ENCODE assay signal across 14 cellular contexts in genomic region chr3:106765342-106765741, GRCh38.
A peak's percentile ranks its signal among the peaks of the same experiment; 100 is the strongest.
DNase-seq lines count a peak whose midpoint lies in the region; ATAC-seq and TF ChIP-seq lines count a peak whose summit lies in the region.
"Had no signal": no experiment of that assay in that cellular context is flagged by ENCODE, and none has a peak within 500 bp of the region (broad histone marks: within the 10 kb centered on the region; RNA-seq: fewer than 3 reads in every experiment).

No MANE protein-coding gene starts in this region.

- H3K4me1 ChIP-seq in HCT116 (ENCODE audit: control insufficient read depth in 1 of 2, insufficient read depth in 2 of 2, low read length in 2 of 2), result peaks cover 7 to 32% of the 10 kb centered on the region in 2 experiments; a peak in 3 of 4 replicates
- H3K4me1 ChIP-seq in RWPE2 (ENCODE audit: insufficient read depth, poor library complexity, severe bottlenecking), result peaks cover 14% of the 10 kb centered on the region
- no peaks in the 10 kb centered on the region for H3K4me1 ChIP-seq in smooth muscle cell (ENCODE audit: low read depth)

- H4K20me1 ChIP-seq in HCT116 (ENCODE audit: insufficient read depth) (no peaks in the 10 kb centered on the region), smooth muscle cell (ENCODE audit: low read depth) (no peaks in the 10 kb centered on the region)

- H3F3A ChIP-seq in smooth muscle cell (ENCODE audit: low read depth), result no peaks in the 10 kb centered on the region

- 45% methylated on average over 7 of the region's 7 CpGs for WGBS in smooth muscle cell (ENCODE audit: low lambda C conversion rate)

- H3K9me3 Mint-ChIP-seq in natural killer cell treated with Interleukin-12 subunit alpha and Interleukin-12 subunit beta and Interleukin-15 and Interleukin-18, amount 100 ng/mL, for 72 hours, result no peaks in the 10 kb centered on the region
- H3K9me3 Mint-ChIP-seq: stimulated activated naive B cell treated with anti-CD40 and anti-IgM and Interleukin-4, amounts not matched to agents 10 μg/mL and 1 μg/mL and 100 μg/mL, for 72 hours had no signal

- H3K9me2 ChIP-seq in HCT116 (ENCODE audit: insufficient read depth), result no peaks in the 10 kb centered on the region
- H3K9me2 ChIP-seq: SK-N-SH had no signal

- TF ChIP-seq RAD21 in HCT116 (IDR thresholded peaks at IDR 0.05; ENCODE audit: low read depth), result no peak

- peak overlapping the region in 1 of 2 experiments; percentile 12; a peak in 1 of 4 replicates for H3K4me3 ChIP-seq in HCT116 (replicated peaks in 1 of 2; ENCODE audit: low read depth in 1 of 2, low read length in 2 of 2)
- no peak overlapping the region for H3K4me3 ChIP-seq in RWPE2 (ENCODE audit: severe bottlenecking)
- no peak overlapping the region for H3K4me3 ChIP-seq in fibroblast of the aortic adventitia (ENCODE audit: low read depth, low read length)
- no peak overlapping the region for H3K4me3 ChIP-seq in smooth muscle cell

- H3K36me3 Mint-ChIP-seq in T-helper 17 cell (ENCODE audit: low read depth), result no peaks in the 10 kb centered on the region
- H3K36me3 Mint-ChIP-seq in natural killer cell treated with Interleukin-12 subunit alpha and Interleukin-12 subunit beta and Interleukin-15 and Interleukin-18, amount 100 ng/mL, for 72 hours, result no peaks in the 10 kb centered on the region
- H3K36me3 Mint-ChIP-seq: stimulated activated naive B cell treated with anti-CD40 and anti-IgM and Interleukin-4, amounts not matched to agents 10 μg/mL and 1 μg/mL and 100 μg/mL, for 72 hours had no signal

- CTCF ChIA-PET in HCT116 (lab: Charles Lee), result no interaction called here

- H3K27me3 Mint-ChIP-seq in T-helper 17 cell, result no peaks in the 10 kb centered on the region
- no peaks in the 10 kb centered on the region for H3K27me3 Mint-ChIP-seq in natural killer cell treated with Interleukin-12 subunit alpha and Interleukin-12 subunit beta and Interleukin-15 and Interleukin-18, amount 100 ng/mL, for 72 hours
- H3K27me3 Mint-ChIP-seq: stimulated activated naive B cell treated with anti-CD40 and anti-IgM and Interleukin-4, amounts not matched to agents 10 μg/mL and 1 μg/mL and 100 μg/mL, for 72 hours had no signal

- DNase-seq in HCT116 (ENCODE audit: low read depth, low spot score), result peak; percentile 81
- peak; percentile 84 for DNase-seq in RWPE2 (ENCODE audit: low spot score)
- peak; percentile 97 for DNase-seq in fibroblast of the aortic adventitia (ENCODE audit: low read depth)
- no peak for DNase-seq in smooth muscle cell (lab: John Stamatoyannopoulos, UW; ENCODE audit: unreplicated experiment)
- no peak for DNase-seq in T-helper 17 cell
- DNase-seq in COR-L47 (lab: John Stamatoyannopoulos, UW), result no peak
- no peak for DNase-seq in natural killer cell treated with Interleukin-12 subunit alpha and Interleukin-12 subunit beta and Interleukin-15 and Interleukin-18, amount 100 ng/mL, for 72 hours (ENCODE audit: low spot score)
- DNase-seq: DMS153; left ventricle myocardium superior; NCI-H524 treated with DMSO at 0.1 percent for 48 hours; SK-N-SH; stimulated activated CD4-positive, alpha-beta T cell treated with anti-CD3 and anti-CD28 coated beads, Interleukin-2, amount 100 ng/mL, for 24 hours; stimulated activated naive B cell treated with anti-CD40 and anti-IgM and Interleukin-4, amounts not matched to agents 10 μg/mL and 1 μg/mL and 100 μg/mL, for 72 hours had no signal

- H3K9ac ChIP-seq in HCT116 (ENCODE audit: low read length), result peak overlapping the region; percentile 5; the same call in 1 of the 2 replicates
- no peak overlapping the region for H3K9ac ChIP-seq in smooth muscle cell (ENCODE audit: low read depth)
- H3K9ac ChIP-seq: SK-N-SH had no signal

- H3K79me2 ChIP-seq in HCT116 (ENCODE audit: insufficient read depth, low read length) (no peaks in the 10 kb centered on the region), smooth muscle cell (ENCODE audit: low read depth) (no peaks in the 10 kb centered on the region)

- no peaks in the 10 kb centered on the region for H3K36me3 ChIP-seq in HCT116 (ENCODE audit: control insufficient read depth in 1 of 2, insufficient read depth in 2 of 2, low read length in 2 of 2)
- H3K36me3 ChIP-seq in RWPE2 (ENCODE audit: low read depth), result no peaks in the 10 kb centered on the region
- H3K36me3 ChIP-seq in smooth muscle cell (ENCODE audit: low read depth), result no peaks in the 10 kb centered on the region
- H3K36me3 ChIP-seq: neutrophil had no signal

- RAD21 ChIA-PET in HCT116 (lab: Charles Lee; ENCODE audit: low non-redundant PET in 1 of 2, low total read pairs in 2 of 2, uncharacterized antibody in 2 of 2, unreplicated experiment in 2 of 2), result no interaction called here

- no peak overlapping the region for H3K27ac Mint-ChIP-seq in T-helper 17 cell
- H3K27ac Mint-ChIP-seq in natural killer cell treated with Interleukin-12 subunit alpha and Interleukin-12 subunit beta and Interleukin-15 and Interleukin-18, amount 100 ng/mL, for 72 hours, result no peak overlapping the region
- H3K27ac Mint-ChIP-seq: stimulated activated naive B cell treated with anti-CD40 and anti-IgM and Interleukin-4, amounts not matched to agents 10 μg/mL and 1 μg/mL and 100 μg/mL, for 72 hours had no signal

- H3K4me2 ChIP-seq in HCT116 (ENCODE audit: low read length) (peak overlapping the region; percentile 66), smooth muscle cell (no peak overlapping the region)
- H3K4me2 ChIP-seq: SK-N-SH had no signal

- ATAC-seq in HCT116 (peak; percentile 92), RWPE2 (ENCODE audit: low read depth) (peak; percentile 99), T-helper 17 cell (no peak)
- ATAC-seq in natural killer cell treated with Interleukin-12 subunit alpha and Interleukin-12 subunit beta and Interleukin-15 and Interleukin-18, amount 100 ng/mL, for 72 hours, result no peak
- ATAC-seq: left ventricle myocardium superior; stimulated activated naive B cell treated with anti-CD40 and anti-IgM and Interleukin-4, amounts not matched to agents 10 μg/mL and 1 μg/mL and 100 μg/mL, for 72 hours had no signal

- intact Hi-C loops in HCT116 (cut with micrococcal nuclease), result no loop called here

- no peaks in the 10 kb centered on the region for H3K4me1 Mint-ChIP-seq in T-helper 17 cell
- H3K4me1 Mint-ChIP-seq in natural killer cell treated with Interleukin-12 subunit alpha and Interleukin-12 subunit beta and Interleukin-15 and Interleukin-18, amount 100 ng/mL, for 72 hours (ENCODE audit: low read depth in 2 of 2), result no peaks in the 10 kb centered on the region
- H3K4me1 Mint-ChIP-seq: stimulated activated naive B cell treated with anti-CD40 and anti-IgM and Interleukin-4, amounts not matched to agents 10 μg/mL and 1 μg/mL and 100 μg/mL, for 72 hours had no signal

- POLR2A ChIA-PET in HCT116 (lab: Charles Lee), result no interaction called here

- H3K27me3 ChIP-seq in HCT116 (ENCODE audit: insufficient read depth, low read length), result no peaks in the 10 kb centered on the region
- no peaks in the 10 kb centered on the region for H3K27me3 ChIP-seq in RWPE2 (ENCODE audit: insufficient read depth, poor library complexity, severe bottlenecking)
- H3K27me3 ChIP-seq in smooth muscle cell (ENCODE audit: low read depth), result no peaks in the 10 kb centered on the region
- H3K27me3 ChIP-seq: neutrophil had no signal

- H2AFZ ChIP-seq in HCT116 (ENCODE audit: low read depth, low read length, poor library complexity, severe bottlenecking) (peak overlapping the region; percentile 84), smooth muscle cell (ENCODE audit: low read depth) (no peak overlapping the region)

- no peak overlapping the region for H3K4me3 Mint-ChIP-seq in T-helper 17 cell
- H3K4me3 Mint-ChIP-seq in natural killer cell treated with Interleukin-12 subunit alpha and Interleukin-12 subunit beta and Interleukin-15 and Interleukin-18, amount 100 ng/mL, for 72 hours, result no peak overlapping the region
- H3K4me3 Mint-ChIP-seq: stimulated activated naive B cell treated with anti-CD40 and anti-IgM and Interleukin-4, amounts not matched to agents 10 μg/mL and 1 μg/mL and 100 μg/mL, for 72 hours had no signal

- no peak for TF ChIP-seq CTCF in HCT116 (IDR thresholded peaks at IDR 0.05 in 2 of 3, conservative IDR thresholded peaks at IDR 0.05 in 1 of 3; ENCODE audit: borderline replicate concordance in 1 of 3, insufficient read depth in 1 of 3, low read depth in 2 of 3, low read length in 2 of 3)
- no peak for TF ChIP-seq CTCF in RWPE2 (IDR thresholded peaks at IDR 0.05; ENCODE audit: poor library complexity, severe bottlenecking)
- TF ChIP-seq CTCF in fibroblast of the aortic adventitia (IDR thresholded peaks at IDR 0.05; ENCODE audit: insufficient read depth, low read length), result no peak
- no peak for TF ChIP-seq CTCF in smooth muscle cell (IDR thresholded peaks at IDR 0.05; ENCODE audit: borderline replicate concordance, insufficient read depth, poor library complexity, severe bottlenecking)

- H3K9me3 ChIP-seq in HCT116 (ENCODE audit: control insufficient read depth in 1 of 2, insufficient read depth in 1 of 2, low read depth in 1 of 2, low read length in 2 of 2) (no peaks in the 10 kb centered on the region), RWPE2 (ENCODE audit: severe bottlenecking) (no peaks in the 10 kb centered on the region), smooth muscle cell (replicated peaks; ENCODE audit: low read depth) (no peaks in the 10 kb centered on the region), T-helper 17 cell (ENCODE audit: control insufficient read depth, low read length, poor library complexity, severe bottlenecking) (no peaks in the 10 kb centered on the region)
- H3K9me3 ChIP-seq: neutrophil, SK-N-SH had no signal

- no peak for TF ChIP-seq POLR2A in HCT116 (IDR thresholded peaks at IDR 0.05; ENCODE audit: borderline replicate concordance, extremely low read depth, insufficient read depth, insufficient read length)

- H3K27ac ChIP-seq in HCT116 (ENCODE audit: low read depth, low read length), result no peak overlapping the region
- H3K27ac ChIP-seq in RWPE2 (ENCODE audit: poor library complexity, severe bottlenecking), result peak overlapping the region; percentile 87
- H3K27ac ChIP-seq in smooth muscle cell (ENCODE audit: low read depth), result peak overlapping the region; percentile 25
- H3K27ac ChIP-seq: neutrophil had no signal

- no TSS peak for BruUV-seq in HCT116 (replicated peaks; lab: Mats Ljungman, UMichigan)

TF ChIP-seq in HCT116, 20 proteins besides CTCF, POLR2A, EP300 and RAD21 (continues in another document):
- TF ChIP-seq CEBPB (IDR thresholded peaks at IDR 0.05; ENCODE audit: low read depth) (peak; percentile 86), EZH2phosphoT487 (IDR thresholded peaks at IDR 0.05; ENCODE audit: borderline replicate concordance) (no peak), EGR1 (IDR thresholded peaks at IDR 0.05; ENCODE audit: low read depth) (peak; percentile 90), SP1 (IDR thresholded peaks at IDR 0.05; ENCODE audit: low read depth) (0 out of 2 replicates have a peak, but pooled peaks have one; percentile 39), ZFX (IDR thresholded peaks at IDR 0.05) (no peak), ATF3 (IDR thresholded peaks at IDR 0.05) (peak; percentile 17; the same call in 1 of the 2 replicates), TCF7L2 (IDR thresholded peaks at IDR 0.05; ENCODE audit: borderline replicate concordance, extremely low read depth, insufficient read depth, insufficient read length) (no peak)

Comparison
In these comparisons a context has a peak if more than half of its experiments do, and no peak if none do; other contexts are left out.
1. ATAC-seq: peak in HCT116 (single experiment) and RWPE2 (single experiment); none in T-helper 17 cell (single experiment) and natural killer cell treated with Interleukin-12 subunit alpha and Interleukin-12 subunit beta and Interleukin-15 and Interleukin-18, amount 100 ng/mL, for 72 hours (0 of 2).
2. DNase-seq: peak in HCT116 (single experiment), RWPE2 (single experiment) and fibroblast of the aortic adventitia (single experiment); none in smooth muscle cell (single experiment), T-helper 17 cell (0 of 3), COR-L47 (single experiment) and natural killer cell treated with Interleukin-12 subunit alpha and Interleukin-12 subunit beta and Interleukin-15 and Interleukin-18, amount 100 ng/mL, for 72 hours (single experiment).